ENCODE assay signal across 1 cellular context in genomic region chr21:44530221-44530902, GRCh38.
A peak's percentile ranks its signal among the peaks of the same experiment; 100 is the strongest.
TF ChIP-seq lines count a peak whose summit lies in the region.

No MANE protein-coding gene starts in this region.

TF ChIP-seq in HepG2, 621 proteins besides CTCF, POLR2A, EP300 and RAD21:
- TF ChIP-seq ZNF264 (CRISPR knock-in tag; IDR thresholded peaks at IDR 0.05) (no peak), ZSCAN5A (CRISPR knock-in tag; IDR thresholded peaks at IDR 0.05; ENCODE audit: borderline replicate concordance) (no peak), FOXA1 (IDR thresholded peaks at IDR 0.05) (0 out of 2 replicates have a peak, but pooled peaks have one; percentile 16), FOXA1 (CRISPR knock-in tag; IDR thresholded peaks at IDR 0.05) (no peak), ZNF282 (IDR thresholded peaks at IDR 0.05; ENCODE audit: partially characterized antibody) (no peak), DDIT3 (CRISPR knock-in tag; IDR thresholded peaks at IDR 0.05) (no peak), CEBPB (IDR thresholded peaks at IDR 0.05; ENCODE audit: borderline replicate concordance, low read depth, low read length) (no peak), ZNF790 (CRISPR knock-in tag; IDR thresholded peaks at IDR 0.05; ENCODE audit: borderline replicate concordance) (no peak)
- TF ChIP-seq, protein P1, sequence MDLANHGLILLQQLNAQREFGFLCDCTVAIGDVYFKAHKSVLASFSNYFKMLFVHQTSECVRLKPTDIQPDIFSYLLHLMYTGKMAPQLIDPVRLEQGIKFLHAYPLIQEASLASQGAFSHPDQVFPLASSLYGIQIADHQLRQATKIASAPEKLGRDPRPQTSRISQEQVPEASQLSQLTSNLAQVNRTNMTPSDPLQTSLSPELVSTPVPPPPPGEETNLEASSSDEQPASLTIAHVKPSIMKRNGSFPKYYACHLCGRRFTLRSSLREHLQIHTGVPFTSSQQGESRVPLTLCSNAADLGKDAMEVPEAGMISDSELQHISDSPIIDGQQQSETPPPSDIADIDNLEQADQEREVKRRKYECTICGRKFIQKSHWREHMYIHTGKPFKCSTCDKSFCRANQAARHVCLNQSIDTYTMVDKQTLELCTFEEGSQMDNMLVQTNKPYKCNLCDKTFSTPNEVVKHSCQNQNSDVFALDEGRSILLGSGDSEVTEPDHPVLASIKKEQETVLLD (CRISPR knock-in tag; IDR thresholded peaks at IDR 0.05; ENCODE audit: low read depth): no peak
- TF ChIP-seq, protein P2, sequence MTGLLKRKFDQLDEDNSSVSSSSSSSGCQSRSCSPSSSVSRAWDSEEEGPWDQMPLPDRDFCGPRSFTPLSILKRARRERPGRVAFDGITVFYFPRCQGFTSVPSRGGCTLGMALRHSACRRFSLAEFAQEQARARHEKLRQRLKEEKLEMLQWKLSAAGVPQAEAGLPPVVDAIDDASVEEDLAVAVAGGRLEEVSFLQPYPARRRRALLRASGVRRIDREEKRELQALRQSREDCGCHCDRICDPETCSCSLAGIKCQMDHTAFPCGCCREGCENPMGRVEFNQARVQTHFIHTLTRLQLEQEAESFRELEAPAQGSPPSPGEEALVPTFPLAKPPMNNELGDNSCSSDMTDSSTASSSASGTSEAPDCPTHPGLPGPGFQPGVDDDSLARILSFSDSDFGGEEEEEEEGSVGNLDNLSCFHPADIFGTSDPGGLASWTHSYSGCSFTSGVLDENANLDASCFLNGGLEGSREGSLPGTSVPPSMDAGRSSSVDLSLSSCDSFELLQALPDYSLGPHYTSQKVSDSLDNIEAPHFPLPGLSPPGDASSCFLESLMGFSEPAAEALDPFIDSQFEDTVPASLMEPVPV (CRISPR knock-in tag; IDR thresholded peaks at IDR 0.05): no peak
